22 cellular contexts compared by ENCODE assay signal in genomic region chr3:63951901-63952594, GRCh38. TPM values are rescaled to one million over a fixed set of nuclear protein-coding genes. Genes with fewer than 3 reads are reported as not detected.
DNase-seq lines count a peak whose midpoint lies in the region; ATAC-seq and TF ChIP-seq lines count a peak whose summit lies in the region.
"Had no signal": no experiment of that assay in that cellular context is flagged by ENCODE, and none has a peak within 500 bp of the region (broad histone marks: within the 10 kb centered on the region; RNA-seq: fewer than 3 reads in every experiment).

No MANE protein-coding gene starts in this region.

- intact Hi-C loops in mammary epithelial cell (cut with micrococcal nuclease): no loop called here

- H3K27me3 Mint-ChIP-seq in activated naive CD4-positive, alpha-beta T cell treated with anti-CD3 and anti-CD28 coated beads, Interleukin-2, amount 50 U/mL, for 24 hours: no peaks in the 10 kb centered on the region
- no peaks in the 10 kb centered on the region for H3K27me3 Mint-ChIP-seq in central memory CD8-positive, alpha-beta T cell
- no peaks in the 10 kb centered on the region for H3K27me3 Mint-ChIP-seq in chondrocyte (ENCODE audit: low read depth)

- dilution Hi-C loops in mammary epithelial cell (cut with HindIII; ENCODE audit: low sequenced_read_pairs): no loop called here

- no peak overlapping the region for H3K4me3 Mint-ChIP-seq in activated naive CD4-positive, alpha-beta T cell treated with anti-CD3 and anti-CD28 coated beads, Interleukin-2, amount 50 U/mL, for 24 hours
- peak overlapping the region; percentile 51 for H3K4me3 Mint-ChIP-seq in central memory CD8-positive, alpha-beta T cell
- peak overlapping the region; percentile 29 for H3K4me3 Mint-ChIP-seq in stimulated activated effector memory CD8-positive, alpha-beta T cell treated with anti-CD3 and anti-CD28 coated beads, Interleukin-12 subunit alpha, Interleukin-12 subunit beta, amount 100 ng/mL, for 72 hours
- H3K4me3 Mint-ChIP-seq in chondrocyte (ENCODE audit: unreplicated experiment): no peak overlapping the region

- ATAC-seq in central memory CD8-positive, alpha-beta T cell (replicated peaks; ENCODE audit: extremely low read depth, poor library complexity, severe bottlenecking): peak; percentile 59
- peak; percentile 95 for ATAC-seq in stimulated activated effector memory CD8-positive, alpha-beta T cell treated with anti-CD3 and anti-CD28 coated beads, Interleukin-12 subunit alpha, Interleukin-12 subunit beta, amount 100 ng/mL, for 72 hours
- no peak for ATAC-seq in GM19455 (IDR thresholded peaks at IDR 0.05; ENCODE audit: unreplicated experiment)
- ATAC-seq: HCT116, left cardiac atrium, mucosa of descending colon had no signal

- peak overlapping the region; percentile 82 for H3K27ac ChIP-seq in SK-N-MC
- H3K27ac ChIP-seq in mammary epithelial cell (ENCODE audit: insufficient read depth, low read depth, low read length): no peak overlapping the region
- H3K27ac ChIP-seq: hepatocyte had no signal

- WGBS in mammary epithelial cell (ENCODE audit: low coverage, missing lambda C conversion rate): 100% methylated on average over 2 of the region's 2 CpGs

- H3K9me3 ChIP-seq in SK-N-MC (ENCODE audit: low read depth, low read length) (no peaks in the 10 kb centered on the region), mammary epithelial cell (replicated peaks; ENCODE audit: insufficient read depth, low read length) (no peaks in the 10 kb centered on the region)
- H3K9me3 ChIP-seq: Caco-2, mucosa of descending colon, sigmoid colon had no signal

- H3K9ac ChIP-seq in SK-N-MC (ENCODE audit: insufficient read length): no peak overlapping the region
- H3K9ac ChIP-seq in mammary epithelial cell (ENCODE audit: insufficient read depth, low read length): no peak overlapping the region

- H3K27ac Mint-ChIP-seq in activated naive CD4-positive, alpha-beta T cell treated with anti-CD3 and anti-CD28 coated beads, Interleukin-2, amount 50 U/mL, for 24 hours: peak overlapping the region; percentile 48
- peak overlapping the region; percentile 92 for H3K27ac Mint-ChIP-seq in central memory CD8-positive, alpha-beta T cell (ENCODE audit: low read depth)
- H3K27ac Mint-ChIP-seq in stimulated activated effector memory CD8-positive, alpha-beta T cell treated with anti-CD3 and anti-CD28 coated beads, Interleukin-12 subunit alpha, Interleukin-12 subunit beta, amount 100 ng/mL, for 72 hours: no peak overlapping the region
- no peak overlapping the region for H3K27ac Mint-ChIP-seq in chondrocyte (ENCODE audit: unreplicated experiment)

- no peaks in the 10 kb centered on the region for H4K20me1 ChIP-seq in mammary epithelial cell (ENCODE audit: insufficient read depth, low read length)

- H3K9me3 Mint-ChIP-seq in activated naive CD4-positive, alpha-beta T cell treated with anti-CD3 and anti-CD28 coated beads, Interleukin-2, amount 50 U/mL, for 24 hours: no peaks in the 10 kb centered on the region
- no peaks in the 10 kb centered on the region for H3K9me3 Mint-ChIP-seq in central memory CD8-positive, alpha-beta T cell
- H3K9me3 Mint-ChIP-seq in stimulated activated effector memory CD8-positive, alpha-beta T cell treated with anti-CD3 and anti-CD28 coated beads, Interleukin-12 subunit alpha, Interleukin-12 subunit beta, amount 100 ng/mL, for 72 hours: no peaks in the 10 kb centered on the region
- H3K9me3 Mint-ChIP-seq in chondrocyte (ENCODE audit: low read depth): no peaks in the 10 kb centered on the region

- peaks cover 6% of the 10 kb centered on the region for H3K36me3 Mint-ChIP-seq in activated naive CD4-positive, alpha-beta T cell treated with anti-CD3 and anti-CD28 coated beads, Interleukin-2, amount 50 U/mL, for 24 hours
- H3K36me3 Mint-ChIP-seq in central memory CD8-positive, alpha-beta T cell (ENCODE audit: insufficient read depth): peaks cover 30% of the 10 kb centered on the region
- H3K36me3 Mint-ChIP-seq in stimulated activated effector memory CD8-positive, alpha-beta T cell treated with anti-CD3 and anti-CD28 coated beads, Interleukin-12 subunit alpha, Interleukin-12 subunit beta, amount 100 ng/mL, for 72 hours: peaks cover 55% of the 10 kb centered on the region
- H3K36me3 Mint-ChIP-seq in chondrocyte (ENCODE audit: low read depth): peaks cover 14% of the 10 kb centered on the region

- TF ChIP-seq CTCF in mammary epithelial cell (conservative IDR thresholded peaks at IDR 0.05 in 1 of 2, IDR thresholded peaks at IDR 0.05 in 1 of 2; ENCODE audit: extremely low read depth in 1 of 2, insufficient read depth in 1 of 2, low read depth in 1 of 2, low read length in 2 of 2) (no peak), chondrocyte (IDR thresholded peaks at IDR 0.05) (no peak)

- H3K4me1 Mint-ChIP-seq in activated naive CD4-positive, alpha-beta T cell treated with anti-CD3 and anti-CD28 coated beads, Interleukin-2, amount 50 U/mL, for 24 hours: peaks cover 42% of the 10 kb centered on the region
- peaks cover 56% of the 10 kb centered on the region for H3K4me1 Mint-ChIP-seq in central memory CD8-positive, alpha-beta T cell
- H3K4me1 Mint-ChIP-seq in stimulated activated effector memory CD8-positive, alpha-beta T cell treated with anti-CD3 and anti-CD28 coated beads, Interleukin-12 subunit alpha, Interleukin-12 subunit beta, amount 100 ng/mL, for 72 hours: peaks cover 53% of the 10 kb centered on the region
- H3K4me1 Mint-ChIP-seq in chondrocyte (ENCODE audit: low read depth): peaks cover 59% of the 10 kb centered on the region

- peaks cover 63% of the 10 kb centered on the region for H3K79me2 ChIP-seq in mammary epithelial cell (ENCODE audit: insufficient read depth, low read length)

- no peaks in the 10 kb centered on the region for H3K36me3 ChIP-seq in SK-N-MC (ENCODE audit: insufficient read depth, low read length)
- H3K36me3 ChIP-seq in mammary epithelial cell (ENCODE audit: insufficient read depth, low read length): no peaks in the 10 kb centered on the region

- no peak for DNase-seq in activated naive CD4-positive, alpha-beta T cell treated with anti-CD3 and anti-CD28 coated beads, Interleukin-2, amount 50 U/mL, for 16 hours
- DNase-seq in SK-N-MC (ENCODE audit: low read depth, low spot score) (no peak), mammary epithelial cell (no peak), chondrocyte (ENCODE audit: low spot score) (no peak)
- no peak for DNase-seq in central memory CD8-positive, alpha-beta T cell (ENCODE audit: low spot score in 2 of 2)
- no peak for DNase-seq in stimulated activated effector memory CD8-positive, alpha-beta T cell treated with anti-CD3 and anti-CD28 coated beads, Interleukin-12 subunit alpha, Interleukin-12 subunit beta, amount 100 ng/mL, for 72 hours (ENCODE audit: low spot score in 2 of 2)
- DNase-seq: activated gamma-delta T cell, Caco-2, left cardiac atrium, mucosa of descending colon, NCI-H187, NCI-H510A, Right ventricle myocardium superior, sigmoid colon had no signal

- H3K4me1 ChIP-seq in mammary epithelial cell (ENCODE audit: insufficient read depth, low read length): peaks cover 15% of the 10 kb centered on the region

- no TSS peak for BruUV-seq in mammary epithelial cell (replicated peaks; lab: Mats Ljungman, UMichigan)

- CTCF ChIA-PET in mammary epithelial cell (lab: Charles Lee; ENCODE audit: low non-redundant PET): no interaction called here

- H3K4me2 ChIP-seq in mammary epithelial cell (ENCODE audit: insufficient read depth, low read depth, low read length): no peak overlapping the region
- H3K4me2 ChIP-seq: hepatocyte had no signal

- H2AFZ ChIP-seq in mammary epithelial cell (ENCODE audit: low read depth, low read length): no peak overlapping the region
- H2AFZ ChIP-seq: hepatocyte had no signal

- no peaks in the 10 kb centered on the region for H3K27me3 ChIP-seq in mammary epithelial cell (ENCODE audit: insufficient read depth, low read length)
- H3K27me3 ChIP-seq: hepatocyte, sigmoid colon had no signal

- peak overlapping the region; percentile 48 for H3K4me3 ChIP-seq in SK-N-MC
- no peak overlapping the region for H3K4me3 ChIP-seq in mammary epithelial cell (replicated peaks in 1 of 3; ENCODE audit: insufficient read depth in 1 of 3, low read depth in 2 of 3, low read length in 3 of 3)
- H3K4me3 ChIP-seq: hepatocyte, mucosa of descending colon, sigmoid colon had no signal

- in situ Hi-C loops in mammary epithelial cell (cut with MboI; ENCODE audit: low sequenced_read_pairs in 2 of 2): no loop called here

RNA-seq across cellular contexts. Expression of gene SCAANT1, which starts 39.9 kb away (rescaled TPM):
- not detected for total RNA-seq in mammary epithelial cell
- not detected for polyA plus RNA-seq in mammary epithelial cell
- polyA minus RNA-seq in mammary epithelial cell: not detected
- not detected in 3 replicates for total RNA-seq in chondrocyte
- total RNA-seq: Caco-2, hepatocyte, left cardiac atrium, M059J, mucosa of descending colon, omental fat pad, Right ventricle myocardium superior, sigmoid colon, temporal lobe had no signal
- polyA plus RNA-seq: AG04450, sigmoid colon had no signal

Comparison
In these comparisons a context has a peak if more than half of its experiments do, and no peak if none do; other contexts are left out.
1. H3K27ac Mint-ChIP-seq: peak in activated naive CD4-positive, alpha-beta T cell treated with anti-CD3 and anti-CD28 coated beads, Interleukin-2, amount 50 U/mL, for 24 hours (single experiment) and central memory CD8-positive, alpha-beta T cell (single experiment); none in stimulated activated effector memory CD8-positive, alpha-beta T cell treated with anti-CD3 and anti-CD28 coated beads, Interleukin-12 subunit alpha, Interleukin-12 subunit beta, amount 100 ng/mL, for 72 hours (single experiment) and chondrocyte (single experiment).
2. H3K4me3 Mint-ChIP-seq: peak in central memory CD8-positive, alpha-beta T cell (single experiment) and stimulated activated effector memory CD8-positive, alpha-beta T cell treated with anti-CD3 and anti-CD28 coated beads, Interleukin-12 subunit alpha, Interleukin-12 subunit beta, amount 100 ng/mL, for 72 hours (single experiment); none in activated naive CD4-positive, alpha-beta T cell treated with anti-CD3 and anti-CD28 coated beads, Interleukin-2, amount 50 U/mL, for 24 hours (single experiment) and chondrocyte (single experiment).